ENCODE assay signal across 19 cellular contexts in genomic region chr15:57235186-57235585, GRCh38.
"Had no signal": no experiment of that assay in that cellular context is flagged by ENCODE, and none has a peak within 500 bp of the region (broad histone marks: within the 10 kb centered on the region; RNA-seq: fewer than 3 reads in every experiment).

No MANE protein-coding gene starts in this region.

- ATAC-seq: activated CD8-positive, alpha-beta T cell treated with anti-CD3 and anti-CD28 coated beads, Interleukin-2, amount 10 ng/mL, durations not matched to agents 7 days and 5 days; heart left ventricle; left colon; mucosa of descending colon; naive thymus-derived CD8-positive, alpha-beta T cell; psoas muscle; right lobe of liver; stimulated activated naive CD8-positive, alpha-beta T cell treated with anti-CD3 and anti-CD28 coated beads, Interleukin-15, Interleukin-2, amounts not matched to agents 100 U/mL and 50 U/mL, for 24 hours had no signal

- H3K27ac ChIP-seq: adrenal gland, heart left ventricle, psoas muscle, right lobe of liver, transverse colon had no signal

- H3K27ac Mint-ChIP-seq: activated CD4-positive, alpha-beta T cell treated with anti-CD3 and anti-CD28 coated beads, Interleukin-2, amount 10 ng/mL, durations not matched to agents 24 days and 14 days; activated CD8-positive, alpha-beta T cell treated with anti-CD3 and anti-CD28 coated beads, Interleukin-2, amount 10 ng/mL, durations not matched to agents 7 days and 5 days; activated naive CD4-positive, alpha-beta T cell treated with anti-CD3 and anti-CD28 coated beads, Interleukin-2, amount 50 U/mL, for 24 hours; naive thymus-derived CD8-positive, alpha-beta T cell had no signal

- FAIRE-seq: colon had no signal

- H3K4me1 ChIP-seq: psoas muscle had no signal

- H3K27me3 Mint-ChIP-seq: activated CD4-positive, alpha-beta T cell treated with anti-CD3 and anti-CD28 coated beads, Interleukin-2, amount 10 ng/mL, durations not matched to agents 24 days and 14 days; activated naive CD4-positive, alpha-beta T cell treated with anti-CD3 and anti-CD28 coated beads, Interleukin-2, amount 50 U/mL, for 24 hours; naive thymus-derived CD8-positive, alpha-beta T cell had no signal

- H3K4me3 ChIP-seq: adrenal gland, heart left ventricle, mucosa of descending colon, psoas muscle, right lobe of liver, transverse colon had no signal

- H3K9me3 ChIP-seq: adrenal gland, heart left ventricle, mucosa of descending colon, psoas muscle, right lobe of liver, transverse colon had no signal

- H3K4me1 Mint-ChIP-seq: activated CD4-positive, alpha-beta T cell treated with anti-CD3 and anti-CD28 coated beads, Interleukin-2, amount 10 ng/mL, durations not matched to agents 24 days and 14 days had no signal

- DNase-seq: activated CD4-positive, alpha-beta T cell treated with anti-CD3 and anti-CD28 coated beads, Interleukin-2, amount 10 ng/mL, durations not matched to agents 24 days and 14 days; activated CD4-positive, CD25-positive, alpha-beta regulatory T cell; activated CD8-positive, alpha-beta memory T cell treated with anti-CD3 and anti-CD28 coated beads, Interleukin-2, amount 50 U/mL, for 4 hours; activated CD8-positive, alpha-beta T cell treated with anti-CD3 and anti-CD28 coated beads, Interleukin-2, amount 10 ng/mL, durations not matched to agents 7 days and 5 days; activated effector memory CD4-positive, alpha-beta T cell treated with anti-CD3 and anti-CD28 coated beads, Interleukin-2, amount 50 U/mL, for 16 hours; activated T-cell treated with anti-CD3 and anti-CD28 coated beads, Interleukin-2, amount 50 U/mL, for 48 hours; adrenal gland; effector CD4-positive, alpha-beta T cell; foreskin melanocyte; heart left ventricle; left colon; mucosa of descending colon; naive thymus-derived CD8-positive, alpha-beta T cell; psoas muscle; right lobe of liver; stimulated activated naive CD8-positive, alpha-beta T cell treated with anti-CD3 and anti-CD28 coated beads, Interleukin-15, Interleukin-2, amounts not matched to agents 100 U/mL and 50 U/mL, for 24 hours; transverse colon had no signal

- H3K9me3 Mint-ChIP-seq: activated CD4-positive, alpha-beta T cell treated with anti-CD3 and anti-CD28 coated beads, Interleukin-2, amount 10 ng/mL, durations not matched to agents 24 days and 14 days; activated naive CD4-positive, alpha-beta T cell treated with anti-CD3 and anti-CD28 coated beads, Interleukin-2, amount 50 U/mL, for 24 hours; naive thymus-derived CD8-positive, alpha-beta T cell had no signal

- H3K27me3 ChIP-seq: adrenal gland, heart left ventricle, right lobe of liver, transverse colon had no signal

- H3K4me3 Mint-ChIP-seq: activated CD4-positive, alpha-beta T cell treated with anti-CD3 and anti-CD28 coated beads, Interleukin-2, amount 10 ng/mL, durations not matched to agents 24 days and 14 days; activated CD8-positive, alpha-beta T cell treated with anti-CD3 and anti-CD28 coated beads, Interleukin-2, amount 10 ng/mL, durations not matched to agents 7 days and 5 days; activated naive CD4-positive, alpha-beta T cell treated with anti-CD3 and anti-CD28 coated beads, Interleukin-2, amount 50 U/mL, for 24 hours; naive thymus-derived CD8-positive, alpha-beta T cell had no signal
